ENCODE assay signal across 9 cellular contexts in the genomic region with DNA sequence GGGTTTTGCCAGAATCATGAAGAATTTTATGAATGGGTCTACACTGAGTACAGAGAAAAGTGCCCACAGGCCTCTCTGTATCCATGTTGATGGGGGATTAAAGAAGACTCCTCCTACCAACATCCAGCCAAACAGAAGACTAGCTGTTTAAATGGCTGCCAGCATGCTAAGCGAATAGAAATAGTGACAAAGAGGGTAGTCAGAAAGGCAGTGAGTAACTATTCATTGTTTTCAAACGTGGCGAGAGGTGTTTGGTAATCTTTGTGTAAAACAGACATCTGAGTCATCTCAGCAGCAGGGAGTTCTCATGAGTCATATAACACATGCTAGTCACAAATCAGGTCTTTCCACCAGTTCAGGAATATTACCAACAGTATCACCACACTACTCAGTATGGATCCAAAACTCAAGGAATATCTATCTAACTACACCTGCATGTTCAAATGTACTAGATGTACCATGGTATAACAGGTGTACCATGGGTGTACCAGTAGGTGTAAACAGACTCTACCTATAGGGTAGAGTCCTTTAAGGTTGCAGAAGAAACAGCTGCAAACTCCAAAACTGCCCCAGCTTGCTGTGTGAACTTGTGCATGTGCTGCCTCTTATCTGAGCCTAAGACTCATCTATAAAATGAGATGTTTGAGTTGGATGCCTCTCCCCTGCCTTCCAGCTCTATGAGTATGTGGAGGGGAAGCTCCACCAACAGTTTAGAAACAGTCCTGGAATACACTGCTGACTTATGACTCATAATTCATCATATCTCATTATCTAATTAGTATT.
A peak's percentile ranks its signal among the peaks of the same experiment; 100 is the strongest.
DNase-seq lines count a peak whose midpoint lies in the region; ATAC-seq and TF ChIP-seq lines count a peak whose summit lies in the region.
"Had no signal": no experiment of that assay in that cellular context is flagged by ENCODE, and none has a peak within 500 bp of the region (broad histone marks: within the 10 kb centered on the region; RNA-seq: fewer than 3 reads in every experiment).

No MANE protein-coding gene starts in this region.

- H3K4me3 ChIP-seq in RWPE2 (ENCODE audit: severe bottlenecking) (no peak overlapping the region), HAP-1 (no peak overlapping the region), stomach (no peak overlapping the region)

- peak overlapping the region; percentile 20 for H3K27ac Mint-ChIP-seq in activated CD8-positive, alpha-beta T cell treated with anti-CD3 and anti-CD28 coated beads for 36 hours
- H3K27ac Mint-ChIP-seq in activated CD8-positive, alpha-beta T cell treated with anti-CD3 and anti-CD28 coated beads, Interleukin-2, amount 10 ng/mL, durations not matched to agents 7 days and 5 days: no peak overlapping the region
- H3K27ac Mint-ChIP-seq in stimulated activated naive CD8-positive, alpha-beta T cell treated with anti-CD3 and anti-CD28 coated beads, Interleukin-15, Interleukin-2, amounts not matched to agents 100 ng/mL and 50 ng/mL, for 24 hours: peak overlapping the region; percentile 52

- WGBS in stomach, 5 donors: 34 to 57% (median 50%) methylated on average over 3 of the region's 3 CpGs

- in situ Hi-C loops in HAP-1 (cut with MboI; ENCODE audit: low sequenced_read_pairs): no loop called here

- CTCF ChIA-PET in activated CD8-positive, alpha-beta T cell treated with anti-CD3 and anti-CD28 coated beads for 36 hours (lab: Charles Lee): interaction anchor here (1.0 to 1.9 kb wide), 2 partner anchors 30 to 54 kb away, joined by 3 to 5 read pairs; no protein-coding TSS in a partner anchor
- CTCF ChIA-PET in activated CD8-positive, alpha-beta T cell treated with anti-CD3 and anti-CD28 coated beads, Interleukin-2, amount 10 ng/mL, durations not matched to agents 7 days and 5 days (lab: Charles Lee): no interaction called here

- H3K4me1 ChIP-seq in RWPE2 (ENCODE audit: insufficient read depth, poor library complexity, severe bottlenecking) (peaks cover 19% of the 10 kb centered on the region), HAP-1 (no peaks in the 10 kb centered on the region), stomach (peaks cover 0 to 13% (median 5%) of the 10 kb centered on the region in 4 donors)

- POLR2A ChIA-PET in activated CD8-positive, alpha-beta T cell treated with anti-CD3 and anti-CD28 coated beads for 36 hours (lab: Charles Lee): interaction anchor here (0.8 to 2.1 kb wide), 3 partner anchors 11 to 191 kb away, joined by 3 to 8 read pairs (median 4); no protein-coding TSS in a partner anchor
- POLR2A ChIA-PET in activated CD8-positive, alpha-beta T cell treated with anti-CD3 and anti-CD28 coated beads, Interleukin-2, amount 10 ng/mL, durations not matched to agents 7 days and 5 days (lab: Charles Lee): no interaction called here

- H3K36me3 Mint-ChIP-seq in activated CD8-positive, alpha-beta T cell treated with anti-CD3 and anti-CD28 coated beads for 36 hours (ENCODE audit: low read depth): no peaks in the 10 kb centered on the region
- H3K36me3 Mint-ChIP-seq in activated CD8-positive, alpha-beta T cell treated with anti-CD3 and anti-CD28 coated beads, Interleukin-2, amount 10 ng/mL, durations not matched to agents 7 days and 5 days (ENCODE audit: low read depth): peaks cover 2% of the 10 kb centered on the region
- peaks cover 5% of the 10 kb centered on the region for H3K36me3 Mint-ChIP-seq in stimulated activated naive CD8-positive, alpha-beta T cell treated with anti-CD3 and anti-CD28 coated beads, Interleukin-15, Interleukin-2, amounts not matched to agents 100 ng/mL and 50 ng/mL, for 24 hours (ENCODE audit: low read depth)

- peaks cover 22% of the 10 kb centered on the region for H3K4me1 Mint-ChIP-seq in activated CD8-positive, alpha-beta T cell treated with anti-CD3 and anti-CD28 coated beads for 36 hours (ENCODE audit: low read depth)
- peaks cover 22% of the 10 kb centered on the region for H3K4me1 Mint-ChIP-seq in activated CD8-positive, alpha-beta T cell treated with anti-CD3 and anti-CD28 coated beads, Interleukin-2, amount 10 ng/mL, durations not matched to agents 7 days and 5 days (ENCODE audit: low read depth)
- peaks cover 47% of the 10 kb centered on the region for H3K4me1 Mint-ChIP-seq in stimulated activated naive CD8-positive, alpha-beta T cell treated with anti-CD3 and anti-CD28 coated beads, Interleukin-15, Interleukin-2, amounts not matched to agents 100 ng/mL and 50 ng/mL, for 24 hours (ENCODE audit: low read depth)

- H3K27me3 ChIP-seq in RWPE2 (ENCODE audit: insufficient read depth, poor library complexity, severe bottlenecking) (no peaks in the 10 kb centered on the region), HAP-1 (ENCODE audit: low read depth) (no peaks in the 10 kb centered on the region), stomach (no peaks in the 10 kb centered on the region)

- no peak for TF ChIP-seq POLR2A in stomach (IDR thresholded peaks at IDR 0.05)

- no peak overlapping the region for H3K4me3 Mint-ChIP-seq in activated CD8-positive, alpha-beta T cell treated with anti-CD3 and anti-CD28 coated beads for 36 hours
- H3K4me3 Mint-ChIP-seq in activated CD8-positive, alpha-beta T cell treated with anti-CD3 and anti-CD28 coated beads, Interleukin-2, amount 10 ng/mL, durations not matched to agents 7 days and 5 days: no peak overlapping the region
- no peak overlapping the region for H3K4me3 Mint-ChIP-seq in stimulated activated naive CD8-positive, alpha-beta T cell treated with anti-CD3 and anti-CD28 coated beads, Interleukin-15, Interleukin-2, amounts not matched to agents 100 ng/mL and 50 ng/mL, for 24 hours

- peak; percentile 40 for DNase-seq in activated CD8-positive, alpha-beta T cell treated with anti-CD3 and anti-CD28 coated beads for 36 hours
- no peak for DNase-seq in activated CD8-positive, alpha-beta T cell treated with anti-CD3 and anti-CD28 coated beads, Interleukin-2, amount 10 ng/mL, durations not matched to agents 7 days and 5 days
- DNase-seq in RWPE2 (ENCODE audit: low spot score) (peak; percentile 59), fibroblast of the conjunctiva (ENCODE audit: low read depth) (peak; percentile 93), HAP-1 (ENCODE audit: low spot score in 2 of 2) (no peak), stomach (no peak), posterior cingulate gyrus (no peak)
- DNase-seq: stimulated activated CD8-positive, alpha-beta memory T cell treated with anti-CD3 and anti-CD28 coated beads, Interleukin-4, amount 100 ng/mL, for 48 hours had no signal

- peaks cover 2% of the 10 kb centered on the region for H3K9me3 ChIP-seq in RWPE2 (ENCODE audit: severe bottlenecking)
- H3K9me3 ChIP-seq in HAP-1: no peaks in the 10 kb centered on the region
- H3K9me3 ChIP-seq in stomach: no peaks in the 10 kb centered on the region

- intact Hi-C loops in activated CD8-positive, alpha-beta T cell treated with anti-CD3 and anti-CD28 coated beads for 36 hours (cut with micrococcal nuclease): no loop called here
- intact Hi-C loops in stomach (cut with DNase I; ENCODE audit: low total_unique reads) (no loop called here), posterior cingulate gyrus (cut with DNase I) (no loop called here)

- H3K36me3 ChIP-seq in RWPE2 (ENCODE audit: low read depth) (no peaks in the 10 kb centered on the region), HAP-1 (replicated peaks) (no peaks in the 10 kb centered on the region), stomach (no peaks in the 10 kb centered on the region)

- no peaks in the 10 kb centered on the region for H3K9me3 Mint-ChIP-seq in activated CD8-positive, alpha-beta T cell treated with anti-CD3 and anti-CD28 coated beads for 36 hours
- H3K9me3 Mint-ChIP-seq in activated CD8-positive, alpha-beta T cell treated with anti-CD3 and anti-CD28 coated beads, Interleukin-2, amount 10 ng/mL, durations not matched to agents 7 days and 5 days (ENCODE audit: insufficient read depth): peaks cover 4% of the 10 kb centered on the region
- H3K9me3 Mint-ChIP-seq in stimulated activated naive CD8-positive, alpha-beta T cell treated with anti-CD3 and anti-CD28 coated beads, Interleukin-15, Interleukin-2, amounts not matched to agents 100 ng/mL and 50 ng/mL, for 24 hours: peaks cover 8% of the 10 kb centered on the region

- H3K27me3 Mint-ChIP-seq in activated CD8-positive, alpha-beta T cell treated with anti-CD3 and anti-CD28 coated beads for 36 hours: no peaks in the 10 kb centered on the region
- H3K27me3 Mint-ChIP-seq in activated CD8-positive, alpha-beta T cell treated with anti-CD3 and anti-CD28 coated beads, Interleukin-2, amount 10 ng/mL, durations not matched to agents 7 days and 5 days (ENCODE audit: low read depth): no peaks in the 10 kb centered on the region
- H3K27me3 Mint-ChIP-seq in stimulated activated naive CD8-positive, alpha-beta T cell treated with anti-CD3 and anti-CD28 coated beads, Interleukin-15, Interleukin-2, amounts not matched to agents 100 ng/mL and 50 ng/mL, for 24 hours: peaks cover 3% of the 10 kb centered on the region

- TF ChIP-seq EP300 in stomach (IDR thresholded peaks at IDR 0.05): no peak

- peak; percentile 94 for ATAC-seq in activated CD8-positive, alpha-beta T cell treated with anti-CD3 and anti-CD28 coated beads for 36 hours
- ATAC-seq in activated CD8-positive, alpha-beta T cell treated with anti-CD3 and anti-CD28 coated beads, Interleukin-2, amount 10 ng/mL, durations not matched to agents 7 days and 5 days: no peak
- ATAC-seq in RWPE2 (ENCODE audit: low read depth): peak; percentile 96

- no peak for TF ChIP-seq CTCF in activated CD8-positive, alpha-beta T cell treated with anti-CD3 and anti-CD28 coated beads for 36 hours (IDR thresholded peaks at IDR 0.05)
- no peak for TF ChIP-seq CTCF in RWPE2 (IDR thresholded peaks at IDR 0.05; ENCODE audit: poor library complexity, severe bottlenecking)
- no peak for TF ChIP-seq CTCF in stomach (IDR thresholded peaks at IDR 0.05)

- H3K27ac ChIP-seq in RWPE2 (ENCODE audit: poor library complexity, severe bottlenecking) (peak overlapping the region; percentile 73), stomach (peak overlapping the region in 1 of 5 donors; percentile 16)

Comparison
In these comparisons a context has a peak if more than half of its experiments do, and no peak if none do; other contexts are left out.
1. DNase-seq: peak in activated CD8-positive, alpha-beta T cell treated with anti-CD3 and anti-CD28 coated beads for 36 hours (single experiment), RWPE2 (single experiment) and fibroblast of the conjunctiva (single experiment); none in activated CD8-positive, alpha-beta T cell treated with anti-CD3 and anti-CD28 coated beads, Interleukin-2, amount 10 ng/mL, durations not matched to agents 7 days and 5 days (single experiment), HAP-1 (0 of 2), stomach (single experiment) and posterior cingulate gyrus (0 of 10).